ENCODE assay signal across 19 cellular contexts in the genomic region with DNA sequence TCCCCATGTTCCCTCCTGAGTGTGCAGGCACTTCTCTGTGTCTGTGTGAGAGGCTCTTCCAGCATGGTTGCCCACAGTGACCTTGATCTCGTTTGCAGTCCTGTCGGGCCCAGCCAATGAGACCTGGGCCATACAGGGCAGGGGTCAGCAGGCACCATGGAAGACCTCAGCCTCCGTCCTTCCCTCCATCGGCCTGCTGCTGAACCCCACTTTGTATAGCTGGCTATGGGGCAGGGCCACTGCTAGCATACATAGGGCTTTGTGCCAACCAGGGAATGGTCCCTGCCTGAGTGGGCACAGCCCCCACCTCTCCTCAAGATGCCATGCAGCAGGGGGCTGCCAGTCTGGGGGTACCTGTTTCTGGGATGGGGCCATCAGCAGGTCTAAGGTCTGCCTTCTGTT. TPM values are rescaled to one million over a fixed set of nuclear protein-coding genes. Genes with fewer than 3 reads are reported as not detected.
DNase-seq lines count a peak whose midpoint lies in the region; ATAC-seq and TF ChIP-seq lines count a peak whose summit lies in the region.
"Had no signal": no experiment of that assay in that cellular context is flagged by ENCODE, and none has a peak within 500 bp of the region (broad histone marks: within the 10 kb centered on the region; RNA-seq: fewer than 3 reads in every experiment).

No MANE protein-coding gene starts in this region.

- no peak for ATAC-seq in central memory CD8-positive, alpha-beta T cell (replicated peaks; ENCODE audit: extremely low read depth, poor library complexity, severe bottlenecking)
- ATAC-seq: A549 had no signal

- TF ChIP-seq POLR2A in vagina (IDR thresholded peaks at IDR 0.05): no peak

- H3K4me1 ChIP-seq in osteoblast (ENCODE audit: insufficient read depth, low read length) (peaks cover 20% of the 10 kb centered on the region), vagina (peaks cover 42% of the 10 kb centered on the region)

- H3K9me3 ChIP-seq in osteoblast (ENCODE audit: low read depth, low read length) (no peaks in the 10 kb centered on the region), vagina (peaks cover 5% of the 10 kb centered on the region)

- no peak overlapping the region for H3K4me3 Mint-ChIP-seq in central memory CD8-positive, alpha-beta T cell

- DNase-seq in activated CD8-positive, alpha-beta memory T cell treated with anti-CD3 and anti-CD28 coated beads for 24 hours: peak; percentile 55
- DNase-seq in activated CD8-positive, alpha-beta memory T cell treated with anti-CD3 and anti-CD28 coated beads, Interleukin-2, amount 50 U/mL, for 4 hours: no peak
- peak; percentile 22 for DNase-seq in H7
- no peak for DNase-seq in central memory CD8-positive, alpha-beta T cell (ENCODE audit: low spot score in 2 of 2)
- DNase-seq in osteoblast (ENCODE audit: insufficient read length, low spot score, missing footprints): peak; percentile 58
- DNase-seq in activated gamma-delta T cell (lab: John Stamatoyannopoulos, UW): no peak
- DNase-seq in T1000 (lab: John Stamatoyannopoulos, UW): no peak
- DNase-seq in vagina (ENCODE audit: extremely low spot score in 2 of 2): no peak
- DNase-seq: activated T-cell treated with anti-CD3 and anti-CD28 coated beads, Interleukin-2, amount 50 U/mL, for 1 hour; GM23248; hippocampal formation; MM.1S; NCI-H1930; NCI-H69; SW 1271 had no signal

- H2AFZ ChIP-seq in osteoblast (ENCODE audit: low read length): no peak overlapping the region
- H2AFZ ChIP-seq: GM23248 had no signal

- peaks cover 8% of the 10 kb centered on the region for H3K9me3 Mint-ChIP-seq in central memory CD8-positive, alpha-beta T cell

- H3K27me3 Mint-ChIP-seq in central memory CD8-positive, alpha-beta T cell: no peaks in the 10 kb centered on the region

- TF ChIP-seq CTCF in osteoblast (IDR thresholded peaks at IDR 0.05; ENCODE audit: extremely low read depth, low read depth, low read length): no peak
- TF ChIP-seq CTCF in vagina (IDR thresholded peaks at IDR 0.05): no peak

- H3K27ac ChIP-seq in osteoblast (ENCODE audit: low read depth, low read length) (no peak overlapping the region), vagina (no peak overlapping the region)
- H3K27ac ChIP-seq: A549, ascending aorta, dorsolateral prefrontal cortex, GM23248, thoracic aorta had no signal

- H3K27me3 ChIP-seq in H7 (ENCODE audit: control insufficient read depth, insufficient read depth, low read length): no peaks in the 10 kb centered on the region
- H3K27me3 ChIP-seq in osteoblast (ENCODE audit: insufficient read depth, low read length): no peaks in the 10 kb centered on the region
- no peaks in the 10 kb centered on the region for H3K27me3 ChIP-seq in vagina
- H3K27me3 ChIP-seq: ascending aorta, dorsolateral prefrontal cortex had no signal

- peaks cover 70% of the 10 kb centered on the region for H4K20me1 ChIP-seq in osteoblast (ENCODE audit: insufficient read depth, low read length)

- peaks cover 67% of the 10 kb centered on the region for H3K36me3 Mint-ChIP-seq in central memory CD8-positive, alpha-beta T cell (ENCODE audit: insufficient read depth)

- H3K4me2 ChIP-seq in osteoblast (ENCODE audit: insufficient read depth, low read length): no peak overlapping the region
- H3K4me2 ChIP-seq: A549 had no signal

- H3K36me3 ChIP-seq in H7 (replicated peaks; ENCODE audit: control insufficient read depth, insufficient read depth, low read length): peaks cover 17% of the 10 kb centered on the region
- peaks cover 51% of the 10 kb centered on the region for H3K36me3 ChIP-seq in osteoblast (ENCODE audit: insufficient read depth, low read length)
- H3K36me3 ChIP-seq in vagina: peaks cover 0 to 49% of the 10 kb centered on the region in 2 donors

- H3K79me2 ChIP-seq in osteoblast (ENCODE audit: insufficient read depth, low read length): peaks cover 85% of the 10 kb centered on the region

- peaks cover 43% of the 10 kb centered on the region for H3K4me1 Mint-ChIP-seq in central memory CD8-positive, alpha-beta T cell

- H3K4me3 ChIP-seq in H7 (ENCODE audit: insufficient read depth, low read depth, low read length): no peak overlapping the region
- no peak overlapping the region for H3K4me3 ChIP-seq in osteoblast (ENCODE audit: insufficient read depth, low read length)
- no peak overlapping the region for H3K4me3 ChIP-seq in vagina
- H3K4me3 ChIP-seq: A549, ascending aorta, dorsolateral prefrontal cortex, GM23248, thoracic aorta had no signal

- intact Hi-C loops in vagina (cut with DNase I): no loop called here

- H3K27ac Mint-ChIP-seq in central memory CD8-positive, alpha-beta T cell (ENCODE audit: low read depth): peak overlapping the region; percentile 51

RNA-seq across cellular contexts. Expression of a gene that starts 3.8 kb away (rescaled TPM):
- total RNA-seq in H7 (2014; rRNA removed; shearing (Covaris generic)): 38.9 and 45.7 TPM in 2 replicates
- total RNA-seq in osteoblast: 5.3 and 5.4 TPM in 2 replicates
- total RNA-seq in vagina: 14.7 TPM

RNA-seq across cellular contexts. Expression of a gene that starts 9.8 kb away (rescaled TPM):
- total RNA-seq in H7 (2014; rRNA removed; shearing (Covaris generic)): 109 and 172 TPM in 2 replicates
- total RNA-seq in osteoblast (34.5 and 51.4 TPM in 2 replicates), vagina (73.7 TPM)

RNA-seq across cellular contexts. Expression of a gene that starts 16.8 kb away (rescaled TPM):
- 292 and 326 TPM in 2 replicates for total RNA-seq in H7 (2014; rRNA removed; shearing (Covaris generic))
- total RNA-seq in osteoblast (231 and 248 TPM in 2 replicates), vagina (295 TPM)

RNA-seq across cellular contexts. Expression of a gene that starts 40.7 kb away (rescaled TPM):
- total RNA-seq in H7 (2014; rRNA removed; shearing (Covaris generic)): 216 and 224 TPM in 2 replicates
- total RNA-seq in osteoblast: 253 and 278 TPM in 2 replicates
- 299 TPM for total RNA-seq in vagina

RNA-seq across cellular contexts. Expression of a gene that starts 50.4 kb away (rescaled TPM):
- total RNA-seq in H7 (2014; rRNA removed; shearing (Covaris generic)): 1.7 TPM in 2 replicates
- total RNA-seq in osteoblast: 0.88 and 1.4 TPM in 2 replicates
- total RNA-seq in vagina: 4.4 TPM

Comparison
In these comparisons a context has a peak if more than half of its experiments do, and no peak if none do; other contexts are left out.
1. DNase-seq: peak in activated CD8-positive, alpha-beta memory T cell treated with anti-CD3 and anti-CD28 coated beads for 24 hours (single experiment), H7 (single experiment) and osteoblast (single experiment); none in activated CD8-positive, alpha-beta memory T cell treated with anti-CD3 and anti-CD28 coated beads, Interleukin-2, amount 50 U/mL, for 4 hours (single experiment), central memory CD8-positive, alpha-beta T cell (0 of 2), activated gamma-delta T cell (single experiment), T1000 (single experiment) and vagina (0 of 2).